Comparison of ENCODE assay signal across 11 cellular contexts in genomic region chr4:159018062-159018629, GRCh38.
DNase-seq lines count a peak whose midpoint lies in the region; ATAC-seq, FAIRE-seq and TF ChIP-seq lines count a peak whose summit lies in the region.
"Had no signal": no experiment of that assay in that cellular context is flagged by ENCODE, and none has a peak within 500 bp of the region (broad histone marks: within the 10 kb centered on the region; RNA-seq: fewer than 3 reads in every experiment).

No MANE protein-coding gene starts in this region.

- H3K36me3 ChIP-seq in DOHH2 (ENCODE audit: control insufficient read depth, low read length): no peaks in the 10 kb centered on the region
- no peaks in the 10 kb centered on the region for H3K36me3 ChIP-seq in OCI-LY7 (ENCODE audit: insufficient read depth, low read length)
- no peaks in the 10 kb centered on the region for H3K36me3 ChIP-seq in small intestine (ENCODE audit: control insufficient read depth in 2 of 2, insufficient read depth in 2 of 2, low read length in 2 of 2)
- H3K36me3 ChIP-seq: right lobe of liver, suprapubic skin had no signal

- H3K4me1 ChIP-seq in DOHH2 (ENCODE audit: control insufficient read depth, low read length) (peaks cover 29% of the 10 kb centered on the region), OCI-LY7 (ENCODE audit: insufficient read depth, low read length, poor library complexity, severe bottlenecking) (peaks cover 11% of the 10 kb centered on the region), small intestine (ENCODE audit: control insufficient read depth in 2 of 2, insufficient read depth in 1 of 2, low read depth in 1 of 2, low read length in 1 of 2) (no peaks in the 10 kb centered on the region)
- H3K4me1 ChIP-seq: suprapubic skin had no signal

- peak overlapping the region; percentile 63 for H3K4me2 ChIP-seq in DOHH2 (ENCODE audit: low read length)
- peak overlapping the region; percentile 11; the same call in 1 of the 2 replicates for H3K4me2 ChIP-seq in OCI-LY7 (ENCODE audit: low read length)

- POLR2A ChIA-PET in OCI-LY7 (lab: Charles Lee): interaction anchor here (0.6 to 1.6 kb wide), 3 partner anchors 9 to 240 kb away, joined by 3 to 7 read pairs (median 4); no protein-coding TSS in a partner anchor

- no peaks in the 10 kb centered on the region for H3K27me3 ChIP-seq in DOHH2 (ENCODE audit: control insufficient read depth, low read length)
- H3K27me3 ChIP-seq in small intestine (ENCODE audit: control insufficient read depth in 2 of 2, insufficient read depth in 2 of 2, low read length in 2 of 2): no peaks in the 10 kb centered on the region
- H3K27me3 ChIP-seq: right lobe of liver, suprapubic skin had no signal

- CTCF ChIA-PET in OCI-LY7 (lab: Charles Lee; ENCODE audit: unreplicated experiment): no interaction called here

- H3K9me3 ChIP-seq in DOHH2 (ENCODE audit: control insufficient read depth, insufficient read depth, low read length): no peaks in the 10 kb centered on the region
- no peaks in the 10 kb centered on the region for H3K9me3 ChIP-seq in OCI-LY7 (ENCODE audit: low read length)
- no peaks in the 10 kb centered on the region for H3K9me3 ChIP-seq in small intestine (ENCODE audit: control insufficient read depth, low read depth)
- H3K9me3 ChIP-seq: right lobe of liver, suprapubic skin had no signal

- peak overlapping the region; percentile 17; the same call in 1 of the 2 replicates for H3K27ac ChIP-seq in DOHH2 (ENCODE audit: low read depth, low read length)
- no peak overlapping the region for H3K27ac ChIP-seq in OCI-LY7 (ENCODE audit: low read depth, low read length, poor library complexity, severe bottlenecking)
- H3K27ac ChIP-seq in small intestine (ENCODE audit: low read depth in 1 of 2, low read length in 1 of 2): no peak overlapping the region
- H3K27ac ChIP-seq: right lobe of liver, suprapubic skin had no signal

- no peak for TF ChIP-seq CTCF in DOHH2 (IDR thresholded peaks at IDR 0.05; ENCODE audit: low read depth, low read length, poor library complexity, severe bottlenecking)
- no peak for TF ChIP-seq CTCF in OCI-LY7 (conservative IDR thresholded peaks at IDR 0.05; ENCODE audit: low read length)

- intact Hi-C loops in OCI-LY7 (cut with micrococcal nuclease; ENCODE audit: unreplicated experiment) (no loop called here), posterior vena cava (cut with DNase I) (loop anchor here in 1 of 2 donors (10.0 kb wide), 1 partner anchor 123 kb away; no protein-coding TSS in a partner anchor)

- no peak for FAIRE-seq in small intestine (lab: Jason Lieb, UNC)

- ATAC-seq in GM19395 (IDR thresholded peaks at IDR 0.05; ENCODE audit: unreplicated experiment): peak; percentile 93
- ATAC-seq in HG03025 (IDR thresholded peaks at IDR 0.05; ENCODE audit: low FRiP score, unreplicated experiment): peak; percentile 86
- ATAC-seq: WTC11 had no signal

- BruUV-seq in OCI-LY7 (replicated peaks; lab: Mats Ljungman, UMichigan): no TSS peak

- no peaks in the 10 kb centered on the region for H4K20me1 ChIP-seq in DOHH2 (ENCODE audit: control insufficient read depth, insufficient read depth, low read depth, low read length)
- no peaks in the 10 kb centered on the region for H4K20me1 ChIP-seq in OCI-LY7 (ENCODE audit: insufficient read depth, low read length)

- peak overlapping the region; percentile 29; the same call in 1 of the 2 replicates for H2AFZ ChIP-seq in OCI-LY7 (ENCODE audit: low read length)

- WGBS in small intestine, 3 donors: 65 to 83% (median 77%) methylated on average over 4 of the region's 4 CpGs

- H3F3A ChIP-seq in DOHH2 (ENCODE audit: control insufficient read depth, insufficient read depth): no peaks in the 10 kb centered on the region

- H3K4me3 ChIP-seq in DOHH2 (ENCODE audit: low read length): peak overlapping the region; percentile 41
- no peak overlapping the region for H3K4me3 ChIP-seq in OCI-LY7 (ENCODE audit: low read depth, low read length, poor library complexity, severe bottlenecking)
- no peak overlapping the region for H3K4me3 ChIP-seq in small intestine (ENCODE audit: low read depth in 1 of 2, low read length in 2 of 2)
- H3K4me3 ChIP-seq: right lobe of liver, suprapubic skin had no signal

- H3K79me2 ChIP-seq in DOHH2 (ENCODE audit: control insufficient read depth, low read length) (no peaks in the 10 kb centered on the region), OCI-LY7 (ENCODE audit: insufficient read depth, low read depth, low read length) (no peaks in the 10 kb centered on the region)

- H3K9me2 ChIP-seq in DOHH2 (replicated peaks; ENCODE audit: control insufficient read depth, low read length): no peaks in the 10 kb centered on the region
- H3K9me2 ChIP-seq in OCI-LY7 (ENCODE audit: insufficient read depth, low read length): no peaks in the 10 kb centered on the region

- DNase-seq in OCI-LY7 (ENCODE audit: low spot score) (peak; percentile 44), CD1c-positive myeloid dendritic cell (ENCODE audit: extremely low spot score) (no peak), posterior vena cava (ENCODE audit: low spot score) (no peak), small intestine (no peak), SHP77 (lab: John Stamatoyannopoulos, UW) (no peak)
- DNase-seq: right lobe of liver had no signal
